ENCODE assay signal across 8 cellular contexts in the genomic region with DNA sequence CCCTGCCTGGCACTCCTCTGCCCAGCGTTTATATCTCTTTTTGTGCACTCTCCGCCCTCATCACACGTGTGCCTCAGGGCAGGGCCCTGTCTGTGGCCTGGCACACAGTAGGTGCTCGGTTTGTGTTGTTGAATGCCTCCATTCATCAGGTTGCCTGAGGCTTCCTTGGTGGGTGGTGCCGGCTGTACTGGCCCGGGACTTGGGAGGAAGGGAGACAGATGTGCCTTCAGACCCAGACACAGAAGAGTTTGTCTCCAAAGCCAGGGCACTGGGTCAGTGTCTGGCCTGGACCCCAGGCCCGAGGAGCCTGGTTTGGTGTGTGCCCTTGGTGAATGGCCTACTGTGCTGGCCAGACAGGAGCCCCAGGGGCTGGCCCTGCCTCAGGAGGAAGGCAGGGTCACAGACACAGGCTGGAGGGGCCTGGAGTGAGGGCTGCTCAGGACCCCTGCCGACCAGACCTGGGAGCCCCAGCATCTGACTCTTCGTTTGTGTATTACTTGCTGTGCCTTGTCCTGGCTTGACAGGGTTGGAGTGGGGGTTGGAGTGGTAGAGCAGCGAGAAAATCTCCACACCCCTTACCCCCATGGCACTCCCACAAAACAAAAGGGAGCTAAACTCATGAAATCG.
DNase-seq lines count a peak whose midpoint lies in the region; ATAC-seq and TF ChIP-seq lines count a peak whose summit lies in the region.

No MANE protein-coding gene starts in this region.

- peaks cover 87% of the 10 kb centered on the region for H3K4me1 Mint-ChIP-seq in CD8-positive, alpha-beta T cell (ENCODE audit: low read depth)

- H3K27me3 Mint-ChIP-seq in CD8-positive, alpha-beta T cell (ENCODE audit: low read depth): no peaks in the 10 kb centered on the region

- peak overlapping the region; percentile 75 for H3K4me3 ChIP-seq in CD8-positive, alpha-beta T cell (ENCODE audit: low read depth, low read length)
- H3K4me3 ChIP-seq in OCI-LY7 (ENCODE audit: low read depth, low read length, poor library complexity, severe bottlenecking) (peak overlapping the region; percentile 74), epithelial cell of esophagus (ENCODE audit: low read length) (peak overlapping the region; percentile 64)

- H3K9me2 ChIP-seq in OCI-LY7 (ENCODE audit: insufficient read depth, low read length): no peaks in the 10 kb centered on the region

- CTCF ChIA-PET in CD8-positive, alpha-beta T cell (lab: Charles Lee): no interaction called here
- CTCF ChIA-PET in OCI-LY7 (lab: Charles Lee; ENCODE audit: unreplicated experiment): no interaction called here

- peaks cover 85% of the 10 kb centered on the region for H3K4me1 ChIP-seq in CD8-positive, alpha-beta T cell (ENCODE audit: insufficient read depth, low read length)
- H3K4me1 ChIP-seq in OCI-LY7 (ENCODE audit: insufficient read depth, low read length, poor library complexity, severe bottlenecking): peaks cover 95% of the 10 kb centered on the region

- peak overlapping the region; percentile 99 for H3K27ac Mint-ChIP-seq in CD8-positive, alpha-beta T cell

- H3K9me3 ChIP-seq in CD8-positive, alpha-beta T cell (ENCODE audit: low read length): no peaks in the 10 kb centered on the region
- H3K9me3 ChIP-seq in OCI-LY7 (ENCODE audit: low read length): no peaks in the 10 kb centered on the region

- H3K4me3 Mint-ChIP-seq in CD8-positive, alpha-beta T cell: peak overlapping the region; percentile 90

- peak overlapping the region; percentile 91 for H3K4me2 ChIP-seq in OCI-LY7 (ENCODE audit: low read length)

- BruUV-seq in OCI-LY7 (replicated peaks; lab: Mats Ljungman, UMichigan): TSS peak; percentile 60

- DNase-seq in CD8-positive, alpha-beta T cell: no peak
- DNase-seq in OCI-LY7 (ENCODE audit: low spot score): peak; percentile 66
- DNase-seq in epithelial cell of esophagus (ENCODE audit: low read depth): peak; percentile 29
- DNase-seq in nucleus accumbens (lab: John Stamatoyannopoulos, UW): peak in 38 of 56 donors; percentile 32 to 79 (median 58)
- DNase-seq in germinal center (ENCODE audit: low spot score): no peak
- DNase-seq in DMS 273 (lab: John Stamatoyannopoulos, UW; ENCODE audit: unreplicated experiment): no peak
- no peak for DNase-seq in SHP77 treated with DMSO at 0.1 percent for 48 hours (lab: John Stamatoyannopoulos, UW)
- DNase-seq in stimulated activated naive CD4-positive, alpha-beta T cell treated with Interleukin-2 at 50 U/mL for 16 hours (lab: John Stamatoyannopoulos, UW): no peak

- H3K27me3 ChIP-seq in CD8-positive, alpha-beta T cell (ENCODE audit: insufficient read depth, low read length): no peaks in the 10 kb centered on the region

- POLR2A ChIA-PET in CD8-positive, alpha-beta T cell (lab: Charles Lee): no interaction called here
- POLR2A ChIA-PET in OCI-LY7 (lab: Charles Lee): interaction anchor here (0.6 kb wide), 2 partner anchors 47 to 56 kb away, joined by 3 to 4 read pairs; no protein-coding TSS in a partner anchor

- intact Hi-C loops in CD8-positive, alpha-beta T cell (cut with DNase I, micrococcal nuclease): loop anchor here (1.0 to 5.0 kb wide), 15 partner anchors 30 to 564 kb away; a partner anchor contains a TSS
- intact Hi-C loops in OCI-LY7 (cut with micrococcal nuclease; ENCODE audit: unreplicated experiment): loop anchor here (1.0 kb wide), 3 partner anchors 32 to 71 kb away; no protein-coding TSS in a partner anchor

- peaks cover 2% of the 10 kb centered on the region for H3K36me3 Mint-ChIP-seq in CD8-positive, alpha-beta T cell

- ATAC-seq in CD8-positive, alpha-beta T cell: no peak

- no peak overlapping the region for H2AFZ ChIP-seq in OCI-LY7 (ENCODE audit: low read length)

- no peak for TF ChIP-seq CTCF in CD8-positive, alpha-beta T cell (IDR thresholded peaks at IDR 0.05)
- TF ChIP-seq CTCF in OCI-LY7 (conservative IDR thresholded peaks at IDR 0.05; ENCODE audit: low read length): peak; percentile 23; the same call in 1 of the 2 replicates
- TF ChIP-seq CTCF in epithelial cell of esophagus (IDR thresholded peaks at IDR 0.05; ENCODE audit: insufficient read depth, low read depth, low read length, missing control alignments): no peak

- peaks cover 36% of the 10 kb centered on the region for H3K79me2 ChIP-seq in OCI-LY7 (ENCODE audit: insufficient read depth, low read depth, low read length)

- peak overlapping the region; percentile 96 for H3K27ac ChIP-seq in CD8-positive, alpha-beta T cell (ENCODE audit: low read depth, low read length)
- peak overlapping the region; percentile 98 for H3K27ac ChIP-seq in OCI-LY7 (ENCODE audit: low read depth, low read length, poor library complexity, severe bottlenecking)

- no peaks in the 10 kb centered on the region for H3K9me3 Mint-ChIP-seq in CD8-positive, alpha-beta T cell

- H4K20me1 ChIP-seq in OCI-LY7 (ENCODE audit: insufficient read depth, low read length): no peaks in the 10 kb centered on the region

- H3K36me3 ChIP-seq in CD8-positive, alpha-beta T cell (ENCODE audit: insufficient read depth, low read length): no peaks in the 10 kb centered on the region
- peaks cover 6% of the 10 kb centered on the region; the same call in 1 of the 2 replicates for H3K36me3 ChIP-seq in OCI-LY7 (ENCODE audit: insufficient read depth, low read length)

Comparison
In these comparisons a context has a peak if more than half of its experiments do, and no peak if none do; other contexts are left out.
1. DNase-seq: peak in OCI-LY7 (single experiment), epithelial cell of esophagus (single experiment) and nucleus accumbens (38 of 56); none in CD8-positive, alpha-beta T cell (0 of 7), germinal center (single experiment), DMS 273 (single experiment), SHP77 treated with DMSO at 0.1 percent for 48 hours (single experiment) and stimulated activated naive CD4-positive, alpha-beta T cell treated with Interleukin-2 at 50 U/mL for 16 hours (single experiment).
2. Peak in every context shown above with its lines, with median percentiles within 50 percentile points of each other: H3K4me3 ChIP-seq.